In genomic region chr13:42786696-42787095, GRCh38 we compare ENCODE assay signal across 18 cellular contexts. TPM values are rescaled to one million over a fixed set of nuclear protein-coding genes. Genes with fewer than 3 reads are reported as not detected.
DNase-seq lines count a peak whose midpoint lies in the region; ATAC-seq and TF ChIP-seq lines count a peak whose summit lies in the region.
"Had no signal": no experiment of that assay in that cellular context is flagged by ENCODE, and none has a peak within 500 bp of the region (broad histone marks: within the 10 kb centered on the region; RNA-seq: fewer than 3 reads in every experiment).

No MANE protein-coding gene starts in this region.

- no peak for TF ChIP-seq CTCF in fibroblast of the aortic adventitia (IDR thresholded peaks at IDR 0.05; ENCODE audit: insufficient read depth, low read length)

- peaks cover 3% of the 10 kb centered on the region for H3K9me3 ChIP-seq in mesenchymal stem cell (ENCODE audit: control insufficient read depth, low read length)
- H3K9me3 ChIP-seq: SK-N-SH had no signal

- no peak overlapping the region for H2BK12ac ChIP-seq in mesenchymal stem cell (ENCODE audit: low read length in 2 of 2)

- ATAC-seq in GM21447 (IDR thresholded peaks at IDR 0.05; ENCODE audit: unreplicated experiment), result no peak

- no peak overlapping the region for H2AFZ ChIP-seq in mesenchymal stem cell (ENCODE audit: low read depth, low read length)
- H2AFZ ChIP-seq: PC-9 had no signal

- H3K56ac ChIP-seq in mesendoderm (ENCODE audit: low read length), result no peak overlapping the region

- no peaks in the 10 kb centered on the region for H3K79me2 ChIP-seq in mesendoderm (ENCODE audit: control insufficient read depth, insufficient read depth, low read length)

- H3K27me3 ChIP-seq in mesenchymal stem cell (ENCODE audit: control insufficient read depth in 1 of 2, insufficient read depth in 1 of 2, low read length in 2 of 2), result no peaks in the 10 kb centered on the region
- H3K27me3 ChIP-seq in mesendoderm (ENCODE audit: insufficient read depth, low read length, poor library complexity), result no peaks in the 10 kb centered on the region

- no peak overlapping the region for H4K5ac ChIP-seq in mesendoderm (ENCODE audit: low read length)

- H3K4me1 ChIP-seq in mesenchymal stem cell (ENCODE audit: control insufficient read depth, insufficient read depth, low read depth, low read length) (no peaks in the 10 kb centered on the region), mesendoderm (ENCODE audit: control insufficient read depth, low read depth, low read length) (no peaks in the 10 kb centered on the region)

- H3K36me3 ChIP-seq in mesenchymal stem cell (ENCODE audit: control insufficient read depth in 1 of 2, insufficient read depth in 2 of 2, low read depth in 1 of 2, low read length in 2 of 2) (peaks cover 0 to 95% of the 10 kb centered on the region in 2 experiments), mesendoderm (ENCODE audit: control insufficient read depth, insufficient read depth, low read length) (no peaks in the 10 kb centered on the region)

- WGBS in mesenchymal stem cell, result 71% methylated on average over 7 of the region's 7 CpGs
- WGBS in mesendoderm (ENCODE audit: extremely low coverage, insufficient coverage, low lambda C conversion rate), result 100% methylated on average over 1 of the region's 7 CpGs

- no peak overlapping the region for H2BK15ac ChIP-seq in mesenchymal stem cell (ENCODE audit: low read depth, poor library complexity, severe bottlenecking)
- no peak overlapping the region for H2BK15ac ChIP-seq in mesendoderm (replicated peaks; ENCODE audit: low read depth)

- H4K91ac ChIP-seq in mesenchymal stem cell (ENCODE audit: low read length), result no peak overlapping the region

- DNase-seq in NCI-H748 (lab: John Stamatoyannopoulos, UW; ENCODE audit: unreplicated experiment) (peak; percentile 63), NCI-H748 treated with DMSO at 0.1 percent for 48 hours (lab: John Stamatoyannopoulos, UW) (no peak), fibroblast of the aortic adventitia (ENCODE audit: low read depth) (peak; percentile 18), mesenchymal stem cell (no peak), A172 (ENCODE audit: low spot score) (no peak), mesendoderm (no peak), NCI-H1436 (lab: John Stamatoyannopoulos, UW) (no peak)
- DNase-seq: COR-L47, DND-41, GDM1, H9, Kasumi-1, NCI-H2029 treated with DMSO at 0.1 percent for 48 hours, PC-9, SK-N-SH had no signal

- H3K27ac ChIP-seq in mesenchymal stem cell (ENCODE audit: low read length, poor library complexity, severe bottlenecking) (no peak overlapping the region), mesendoderm (ENCODE audit: low read depth, low read length) (no peak overlapping the region)
- H3K27ac ChIP-seq: PC-9 had no signal

- no peak overlapping the region for H3K23ac ChIP-seq in mesenchymal stem cell (ENCODE audit: low read length in 2 of 2)
- no peak overlapping the region for H3K23ac ChIP-seq in mesendoderm (ENCODE audit: low read length)

- peak overlapping the region; percentile 49 for H4K8ac ChIP-seq in mesenchymal stem cell (ENCODE audit: low read length)
- no peak overlapping the region for H4K8ac ChIP-seq in mesendoderm (ENCODE audit: low read depth, low read length)

- no peak overlapping the region for H3K14ac ChIP-seq in mesenchymal stem cell (ENCODE audit: low read length in 2 of 2)

- H3K4me2 ChIP-seq in mesenchymal stem cell (ENCODE audit: low read length, poor library complexity, severe bottlenecking) (no peak overlapping the region), mesendoderm (ENCODE audit: low read length) (no peak overlapping the region)
- H3K4me2 ChIP-seq: PC-9, SK-N-SH had no signal

- H2BK5ac ChIP-seq in mesenchymal stem cell (ENCODE audit: low read depth, low read length, poor library complexity, severe bottlenecking) (no peak overlapping the region), mesendoderm (ENCODE audit: low read length) (no peak overlapping the region)

- H3K79me1 ChIP-seq in mesenchymal stem cell (replicated peaks; ENCODE audit: low read length, poor library complexity, severe bottlenecking) (no peaks in the 10 kb centered on the region), mesendoderm (ENCODE audit: low read length) (no peaks in the 10 kb centered on the region)

- H2BK120ac ChIP-seq in mesenchymal stem cell (ENCODE audit: low read depth, low read length), result no peak overlapping the region
- H2BK120ac ChIP-seq in mesendoderm (ENCODE audit: low read depth, low read length), result no peak overlapping the region

- H3K4ac ChIP-seq in mesenchymal stem cell (ENCODE audit: low read depth in 1 of 2, low read length in 2 of 2), result no peak overlapping the region
- H3K4ac ChIP-seq in mesendoderm (ENCODE audit: low read depth, low read length), result no peak overlapping the region

- no peak overlapping the region for H3K18ac ChIP-seq in mesenchymal stem cell (ENCODE audit: low read depth in 1 of 2, low read length in 2 of 2)
- no peak overlapping the region for H3K18ac ChIP-seq in mesendoderm (ENCODE audit: low read length)

- no peak overlapping the region for H2AK5ac ChIP-seq in mesenchymal stem cell (ENCODE audit: low read length, severe bottlenecking)
- H2AK5ac ChIP-seq in mesendoderm (ENCODE audit: low read length), result no peak overlapping the region

- H3K9ac ChIP-seq in mesenchymal stem cell (ENCODE audit: low read length) (no peak overlapping the region), mesendoderm (ENCODE audit: low read length) (no peak overlapping the region)
- H3K9ac ChIP-seq: SK-N-SH had no signal

- H3K4me3 ChIP-seq in fibroblast of the aortic adventitia (ENCODE audit: low read depth, low read length) (no peak overlapping the region), mesenchymal stem cell (ENCODE audit: insufficient read depth in 1 of 2, low read depth in 1 of 2, low read length in 2 of 2) (no peak overlapping the region), mesendoderm (ENCODE audit: low read length) (no peak overlapping the region)
- H3K4me3 ChIP-seq: PC-9 had no signal

RNA-seq across cellular contexts. Expression of gene FAM216B, which starts 5.3 kb away (rescaled TPM):
- total RNA-seq in fibroblast of the aortic adventitia (ENCODE audit: low replicate concordance), result 0.25 TPM in 1 of 2 replicates, not detected in the other
- 0.37 TPM for polyA plus RNA-seq in mesenchymal stem cell (2013, experiment 1 of 2)
- polyA plus RNA-seq in mesenchymal stem cell (2013, experiment 2 of 2), result 0.45 TPM
- total RNA-seq in A172 (2014; rRNA removed; shearing (Covaris generic)), result not detected in 2 replicates
- polyA plus RNA-seq in mesendoderm (2013, experiment 1 of 2), result not detected
- not detected for polyA plus RNA-seq in mesendoderm (2013, experiment 2 of 2)
- total RNA-seq: A673, H9, PC-9 had no signal
- polyA plus RNA-seq: CD14-positive monocyte, SK-N-SH had no signal

Comparison
In these comparisons a context has a peak if more than half of its experiments do, and no peak if none do; other contexts are left out.
1. DNase-seq: peak in NCI-H748 (single experiment) and fibroblast of the aortic adventitia (single experiment); none in NCI-H748 treated with DMSO at 0.1 percent for 48 hours (single experiment), mesenchymal stem cell (single experiment), A172 (single experiment), mesendoderm (single experiment) and NCI-H1436 (single experiment).